In the genomic region with DNA sequence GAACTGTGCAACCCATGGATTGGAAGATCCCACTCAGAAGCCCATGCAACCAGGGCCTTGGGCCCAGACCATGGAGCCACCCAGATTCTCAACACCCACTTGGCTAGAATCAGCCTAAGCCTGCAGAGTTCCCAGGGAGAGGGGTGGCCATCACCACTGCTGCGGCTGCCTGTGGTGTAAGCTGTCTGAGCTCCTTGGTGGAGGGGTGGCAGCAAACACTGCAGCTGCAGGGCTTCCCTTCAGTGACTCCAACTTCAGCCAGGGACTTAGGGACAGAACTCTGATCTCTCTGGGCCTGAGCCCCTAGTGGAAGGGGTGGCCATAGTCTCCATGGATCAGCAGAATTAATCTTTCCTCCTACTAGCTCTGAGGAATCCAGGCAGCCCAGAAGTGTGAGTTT, we compare ENCODE assay signal across 11 cellular contexts.
"Had no signal": no experiment of that assay in that cellular context is flagged by ENCODE, and none has a peak within 500 bp of the region (broad histone marks: within the 10 kb centered on the region; RNA-seq: fewer than 3 reads in every experiment).

No MANE protein-coding gene starts in this region.

- H3K4me3 ChIP-seq: GM23248, GM23338, HAP-1 had no signal

- DNase-seq: GM23248, GOT3, H7, H9, HCEC 1CT, HFFc6 had no signal

- H3K27ac ChIP-seq: GM23248 had no signal

- H3K36me3 ChIP-seq: HAP-1 had no signal

- H2AFZ ChIP-seq: GM23248, GM23338 had no signal

- ATAC-seq: GM23338, HCT116 had no signal

- H3K9ac ChIP-seq: GM23248 had no signal

- H3K4me2 ChIP-seq: GM23338 had no signal

- FAIRE-seq: H1, H54 had no signal

- H3K9me3 ChIP-seq: HAP-1 had no signal
